In the genomic region with DNA sequence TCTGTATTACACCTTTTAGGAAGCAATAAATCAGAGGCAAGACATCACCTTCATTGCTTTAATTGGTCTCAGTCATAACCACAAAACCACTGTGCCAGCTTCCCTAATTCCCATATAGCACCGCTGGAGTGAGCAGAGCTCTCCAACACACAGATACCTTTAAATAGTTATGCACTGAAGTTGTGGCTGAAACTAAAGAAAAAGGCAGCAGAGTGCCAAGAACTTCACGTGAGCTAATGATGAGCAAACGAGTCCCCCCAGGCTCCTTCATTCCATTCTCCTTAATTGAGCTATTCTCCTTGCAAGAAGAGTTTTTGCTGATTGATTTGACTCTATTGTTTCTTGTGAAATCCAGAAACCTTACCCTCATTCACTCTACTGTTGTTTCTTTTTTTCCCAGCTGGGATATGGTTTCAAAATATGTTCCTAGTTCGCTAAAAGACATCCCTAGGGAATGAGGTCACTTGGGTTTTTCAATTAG, we compare ENCODE assay signal across 1 cellular context.
TF ChIP-seq lines count a peak whose summit lies in the region.

No MANE protein-coding gene starts in this region.

TF ChIP-seq in HEK293, 187 proteins besides CTCF, POLR2A, EP300 and RAD21 (continued from another document and continues in another):
- TF ChIP-seq, protein P1, sequence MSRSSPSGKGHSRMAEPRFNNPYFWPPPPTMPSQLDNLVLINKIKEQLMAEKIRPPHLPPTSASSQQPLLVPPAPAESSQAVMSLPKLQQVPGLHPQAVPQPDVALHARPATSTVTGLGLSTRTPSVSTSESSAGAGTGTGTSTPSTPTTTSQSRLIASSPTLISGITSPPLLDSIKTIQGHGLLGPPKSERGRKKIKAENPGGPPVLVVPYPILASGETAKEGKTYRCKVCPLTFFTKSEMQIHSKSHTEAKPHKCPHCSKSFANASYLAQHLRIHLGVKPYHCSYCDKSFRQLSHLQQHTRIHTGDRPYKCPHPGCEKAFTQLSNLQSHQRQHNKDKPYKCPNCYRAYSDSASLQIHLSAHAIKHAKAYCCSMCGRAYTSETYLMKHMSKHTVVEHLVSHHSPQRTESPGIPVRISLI (tag by site-specific recombination; IDR thresholded peaks at IDR 0.05) = peak; percentile 83; the same call in 1 of the 2 replicates
- TF ChIP-seq, protein P2, sequence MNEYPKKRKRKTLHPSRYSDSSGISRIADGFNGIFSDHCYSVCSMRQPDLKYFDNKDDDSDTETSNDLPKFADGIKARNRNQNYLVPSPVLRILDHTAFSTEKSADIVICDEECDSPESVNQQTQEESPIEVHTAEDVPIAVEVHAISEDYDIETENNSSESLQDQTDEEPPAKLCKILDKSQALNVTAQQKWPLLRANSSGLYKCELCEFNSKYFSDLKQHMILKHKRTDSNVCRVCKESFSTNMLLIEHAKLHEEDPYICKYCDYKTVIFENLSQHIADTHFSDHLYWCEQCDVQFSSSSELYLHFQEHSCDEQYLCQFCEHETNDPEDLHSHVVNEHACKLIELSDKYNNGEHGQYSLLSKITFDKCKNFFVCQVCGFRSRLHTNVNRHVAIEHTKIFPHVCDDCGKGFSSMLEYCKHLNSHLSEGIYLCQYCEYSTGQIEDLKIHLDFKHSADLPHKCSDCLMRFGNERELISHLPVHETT (tag by site-specific recombination; IDR thresholded peaks at IDR 0.05) = 0 out of 2 replicates have a peak, but pooled peaks have one; percentile 65
- TF ChIP-seq ZNF837 (tag by site-specific recombination; IDR thresholded peaks at IDR 0.05) (no peak), ZNF660 (tag by site-specific recombination; IDR thresholded peaks at IDR 0.05) (peak; percentile 67; the same call in 1 of the 2 replicates), ZNF10 (tag by site-specific recombination; IDR thresholded peaks at IDR 0.05) (peak; percentile 12; the same call in 1 of the 2 replicates), ZNF155 (tag by site-specific recombination; IDR thresholded peaks at IDR 0.05) (no peak), ZNF701 (tag by site-specific recombination; IDR thresholded peaks at IDR 0.05) (no peak), ZNF23 (tag by site-specific recombination; IDR thresholded peaks at IDR 0.05; ENCODE audit: borderline replicate concordance) (no peak), BCL11A (tag by site-specific recombination; IDR thresholded peaks at IDR 0.05; ENCODE audit: low read depth) (peak; percentile 71; the same call in 1 of the 2 replicates), ZNF677 (tag by site-specific recombination; IDR thresholded peaks at IDR 0.05) (no peak), MYNN (tag by site-specific recombination; IDR thresholded peaks at IDR 0.05; ENCODE audit: borderline replicate concordance) (no peak), ZNF76 (tag by site-specific recombination; IDR thresholded peaks at IDR 0.05; ENCODE audit: borderline replicate concordance, low read depth) (peak; percentile 39; the same call in 1 of the 2 replicates), SP2 (tag by site-specific recombination; IDR thresholded peaks at IDR 0.05) (peak; percentile 21; the same call in 1 of the 2 replicates), ZNF843 (tag by site-specific recombination; IDR thresholded peaks at IDR 0.05) (peak; percentile 79), OSR2 (tag by site-specific recombination; IDR thresholded peaks at IDR 0.05) (peak; percentile 92), ZNF561 (tag by site-specific recombination; IDR thresholded peaks at IDR 0.05; ENCODE audit: borderline replicate concordance) (peak; percentile 32; the same call in 1 of the 2 replicates), ZIC2 (tag by site-specific recombination; IDR thresholded peaks at IDR 0.05) (no peak), ZNF555 (tag by site-specific recombination; conservative IDR thresholded peaks at IDR 0.05) (no peak), GLI2 (tag by site-specific recombination; IDR thresholded peaks at IDR 0.05; ENCODE audit: borderline replicate concordance, low read depth) (peak; percentile 21; the same call in 1 of the 2 replicates), SP7 (tag by site-specific recombination; IDR thresholded peaks at IDR 0.05) (peak; percentile 85), ZBTB17 (tag by site-specific recombination; IDR thresholded peaks at IDR 0.05) (peak; percentile 66), ZNF600 (tag by site-specific recombination; IDR thresholded peaks at IDR 0.05) (peak; percentile 58), ZNF629 (tag by site-specific recombination; IDR thresholded peaks at IDR 0.05) (peak; percentile 87), ZNF558 (tag by site-specific recombination; IDR thresholded peaks at IDR 0.05) (no peak), ZNF394 (tag by site-specific recombination; IDR thresholded peaks at IDR 0.05; ENCODE audit: borderline replicate concordance) (peak; percentile 50; the same call in 1 of the 2 replicates), KLF1 (tag by site-specific recombination; IDR thresholded peaks at IDR 0.05) (no peak), KLF10 (tag by site-specific recombination; IDR thresholded peaks at IDR 0.05) (peak; percentile 78), ZNF391 (tag by site-specific recombination; IDR thresholded peaks at IDR 0.05; ENCODE audit: borderline replicate concordance, low read depth) (peak; percentile 50; the same call in 1 of the 2 replicates), ZNF184 (tag by site-specific recombination; IDR thresholded peaks at IDR 0.05) (0 out of 2 replicates have a peak, but pooled peaks have one; percentile 7), MEIS1 (CRISPR knock-in tag; IDR thresholded peaks at IDR 0.05; ENCODE audit: borderline replicate concordance) (peak; percentile 81), KLF8 (tag by site-specific recombination; IDR thresholded peaks at IDR 0.05) (peak; percentile 74; the same call in 1 of the 2 replicates), ZNF366 (tag by site-specific recombination; conservative IDR thresholded peaks at IDR 0.05) (peak; percentile 56; the same call in 1 of the 2 replicates), GLIS1 (tag by site-specific recombination; IDR thresholded peaks at IDR 0.05) (peak; percentile 77), ZNF146 (tag by site-specific recombination; IDR thresholded peaks at IDR 0.05) (peak; percentile 22; the same call in 1 of the 2 replicates), ZNF548 (tag by site-specific recombination; IDR thresholded peaks at IDR 0.05) (no peak), ZXDB (tag by site-specific recombination; IDR thresholded peaks at IDR 0.05) (peak; percentile 68), FEZF1 (tag by site-specific recombination; IDR thresholded peaks at IDR 0.05) (peak; percentile 73), WT1 (tag by site-specific recombination; IDR thresholded peaks at IDR 0.05) (peak; percentile 93), ZNF169 (tag by site-specific recombination; IDR thresholded peaks at IDR 0.05) (no peak)
- TF ChIP-seq, protein P3, sequence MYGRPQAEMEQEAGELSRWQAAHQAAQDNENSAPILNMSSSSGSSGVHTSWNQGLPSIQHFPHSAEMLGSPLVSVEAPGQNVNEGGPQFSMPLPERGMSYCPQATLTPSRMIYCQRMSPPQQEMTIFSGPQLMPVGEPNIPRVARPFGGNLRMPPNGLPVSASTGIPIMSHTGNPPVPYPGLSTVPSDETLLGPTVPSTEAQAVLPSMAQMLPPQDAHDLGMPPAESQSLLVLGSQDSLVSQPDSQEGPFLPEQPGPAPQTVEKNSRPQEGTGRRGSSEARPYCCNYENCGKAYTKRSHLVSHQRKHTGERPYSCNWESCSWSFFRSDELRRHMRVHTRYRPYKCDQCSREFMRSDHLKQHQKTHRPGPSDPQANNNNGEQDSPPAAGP (tag by site-specific recombination; IDR thresholded peaks at IDR 0.05) = no peak
- TF ChIP-seq, protein P4, sequence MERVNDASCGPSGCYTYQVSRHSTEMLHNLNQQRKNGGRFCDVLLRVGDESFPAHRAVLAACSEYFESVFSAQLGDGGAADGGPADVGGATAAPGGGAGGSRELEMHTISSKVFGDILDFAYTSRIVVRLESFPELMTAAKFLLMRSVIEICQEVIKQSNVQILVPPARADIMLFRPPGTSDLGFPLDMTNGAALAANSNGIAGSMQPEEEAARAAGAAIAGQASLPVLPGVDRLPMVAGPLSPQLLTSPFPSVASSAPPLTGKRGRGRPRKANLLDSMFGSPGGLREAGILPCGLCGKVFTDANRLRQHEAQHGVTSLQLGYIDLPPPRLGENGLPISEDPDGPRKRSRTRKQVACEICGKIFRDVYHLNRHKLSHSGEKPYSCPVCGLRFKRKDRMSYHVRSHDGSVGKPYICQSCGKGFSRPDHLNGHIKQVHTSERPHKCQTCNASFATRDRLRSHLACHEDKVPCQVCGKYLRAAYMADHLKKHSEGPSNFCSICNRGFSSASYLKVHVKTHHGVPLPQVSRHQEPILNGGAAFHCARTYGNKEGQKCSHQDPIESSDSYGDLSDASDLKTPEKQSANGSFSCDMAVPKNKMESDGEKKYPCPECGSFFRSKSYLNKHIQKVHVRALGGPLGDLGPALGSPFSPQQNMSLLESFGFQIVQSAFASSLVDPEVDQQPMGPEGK (tag by site-specific recombination; IDR thresholded peaks at IDR 0.05) = peak; percentile 54; the same call in 1 of the 2 replicates
- TF ChIP-seq, protein P5, sequence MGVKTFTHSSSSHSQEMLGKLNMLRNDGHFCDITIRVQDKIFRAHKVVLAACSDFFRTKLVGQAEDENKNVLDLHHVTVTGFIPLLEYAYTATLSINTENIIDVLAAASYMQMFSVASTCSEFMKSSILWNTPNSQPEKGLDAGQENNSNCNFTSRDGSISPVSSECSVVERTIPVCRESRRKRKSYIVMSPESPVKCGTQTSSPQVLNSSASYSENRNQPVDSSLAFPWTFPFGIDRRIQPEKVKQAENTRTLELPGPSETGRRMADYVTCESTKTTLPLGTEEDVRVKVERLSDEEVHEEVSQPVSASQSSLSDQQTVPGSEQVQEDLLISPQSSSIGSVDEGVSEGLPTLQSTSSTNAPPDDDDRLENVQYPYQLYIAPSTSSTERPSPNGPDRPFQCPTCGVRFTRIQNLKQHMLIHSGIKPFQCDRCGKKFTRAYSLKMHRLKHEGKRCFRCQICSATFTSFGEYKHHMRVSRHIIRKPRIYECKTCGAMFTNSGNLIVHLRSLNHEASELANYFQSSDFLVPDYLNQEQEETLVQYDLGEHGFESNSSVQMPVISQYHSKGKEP (tag by site-specific recombination; IDR thresholded peaks at IDR 0.05) = peak; percentile 73
- TF ChIP-seq, protein P6, sequence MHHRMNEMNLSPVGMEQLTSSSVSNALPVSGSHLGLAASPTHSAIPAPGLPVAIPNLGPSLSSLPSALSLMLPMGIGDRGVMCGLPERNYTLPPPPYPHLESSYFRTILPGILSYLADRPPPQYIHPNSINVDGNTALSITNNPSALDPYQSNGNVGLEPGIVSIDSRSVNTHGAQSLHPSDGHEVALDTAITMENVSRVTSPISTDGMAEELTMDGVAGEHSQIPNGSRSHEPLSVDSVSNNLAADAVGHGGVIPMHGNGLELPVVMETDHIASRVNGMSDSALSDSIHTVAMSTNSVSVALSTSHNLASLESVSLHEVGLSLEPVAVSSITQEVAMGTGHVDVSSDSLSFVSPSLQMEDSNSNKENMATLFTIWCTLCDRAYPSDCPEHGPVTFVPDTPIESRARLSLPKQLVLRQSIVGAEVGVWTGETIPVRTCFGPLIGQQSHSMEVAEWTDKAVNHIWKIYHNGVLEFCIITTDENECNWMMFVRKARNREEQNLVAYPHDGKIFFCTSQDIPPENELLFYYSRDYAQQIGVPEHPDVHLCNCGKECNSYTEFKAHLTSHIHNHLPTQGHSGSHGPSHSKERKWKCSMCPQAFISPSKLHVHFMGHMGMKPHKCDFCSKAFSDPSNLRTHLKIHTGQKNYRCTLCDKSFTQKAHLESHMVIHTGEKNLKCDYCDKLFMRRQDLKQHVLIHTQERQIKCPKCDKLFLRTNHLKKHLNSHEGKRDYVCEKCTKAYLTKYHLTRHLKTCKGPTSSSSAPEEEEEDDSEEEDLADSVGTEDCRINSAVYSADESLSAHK (tag by site-specific recombination; IDR thresholded peaks at IDR 0.05) = peak; percentile 65
- TF ChIP-seq, protein P7, sequence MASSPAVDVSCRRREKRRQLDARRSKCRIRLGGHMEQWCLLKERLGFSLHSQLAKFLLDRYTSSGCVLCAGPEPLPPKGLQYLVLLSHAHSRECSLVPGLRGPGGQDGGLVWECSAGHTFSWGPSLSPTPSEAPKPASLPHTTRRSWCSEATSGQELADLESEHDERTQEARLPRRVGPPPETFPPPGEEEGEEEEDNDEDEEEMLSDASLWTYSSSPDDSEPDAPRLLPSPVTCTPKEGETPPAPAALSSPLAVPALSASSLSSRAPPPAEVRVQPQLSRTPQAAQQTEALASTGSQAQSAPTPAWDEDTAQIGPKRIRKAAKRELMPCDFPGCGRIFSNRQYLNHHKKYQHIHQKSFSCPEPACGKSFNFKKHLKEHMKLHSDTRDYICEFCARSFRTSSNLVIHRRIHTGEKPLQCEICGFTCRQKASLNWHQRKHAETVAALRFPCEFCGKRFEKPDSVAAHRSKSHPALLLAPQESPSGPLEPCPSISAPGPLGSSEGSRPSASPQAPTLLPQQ (tag by site-specific recombination; IDR thresholded peaks at IDR 0.05) = 0 out of 2 replicates have a peak, but pooled peaks have one; percentile 15
- TF ChIP-seq, protein P8, sequence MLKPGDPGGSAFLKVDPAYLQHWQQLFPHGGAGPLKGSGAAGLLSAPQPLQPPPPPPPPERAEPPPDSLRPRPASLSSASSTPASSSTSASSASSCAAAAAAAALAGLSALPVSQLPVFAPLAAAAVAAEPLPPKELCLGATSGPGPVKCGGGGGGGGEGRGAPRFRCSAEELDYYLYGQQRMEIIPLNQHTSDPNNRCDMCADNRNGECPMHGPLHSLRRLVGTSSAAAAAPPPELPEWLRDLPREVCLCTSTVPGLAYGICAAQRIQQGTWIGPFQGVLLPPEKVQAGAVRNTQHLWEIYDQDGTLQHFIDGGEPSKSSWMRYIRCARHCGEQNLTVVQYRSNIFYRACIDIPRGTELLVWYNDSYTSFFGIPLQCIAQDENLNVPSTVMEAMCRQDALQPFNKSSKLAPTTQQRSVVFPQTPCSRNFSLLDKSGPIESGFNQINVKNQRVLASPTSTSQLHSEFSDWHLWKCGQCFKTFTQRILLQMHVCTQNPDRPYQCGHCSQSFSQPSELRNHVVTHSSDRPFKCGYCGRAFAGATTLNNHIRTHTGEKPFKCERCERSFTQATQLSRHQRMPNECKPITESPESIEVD (tag by site-specific recombination; IDR thresholded peaks at IDR 0.05) = peak; percentile 89
- TF ChIP-seq, protein P9, sequence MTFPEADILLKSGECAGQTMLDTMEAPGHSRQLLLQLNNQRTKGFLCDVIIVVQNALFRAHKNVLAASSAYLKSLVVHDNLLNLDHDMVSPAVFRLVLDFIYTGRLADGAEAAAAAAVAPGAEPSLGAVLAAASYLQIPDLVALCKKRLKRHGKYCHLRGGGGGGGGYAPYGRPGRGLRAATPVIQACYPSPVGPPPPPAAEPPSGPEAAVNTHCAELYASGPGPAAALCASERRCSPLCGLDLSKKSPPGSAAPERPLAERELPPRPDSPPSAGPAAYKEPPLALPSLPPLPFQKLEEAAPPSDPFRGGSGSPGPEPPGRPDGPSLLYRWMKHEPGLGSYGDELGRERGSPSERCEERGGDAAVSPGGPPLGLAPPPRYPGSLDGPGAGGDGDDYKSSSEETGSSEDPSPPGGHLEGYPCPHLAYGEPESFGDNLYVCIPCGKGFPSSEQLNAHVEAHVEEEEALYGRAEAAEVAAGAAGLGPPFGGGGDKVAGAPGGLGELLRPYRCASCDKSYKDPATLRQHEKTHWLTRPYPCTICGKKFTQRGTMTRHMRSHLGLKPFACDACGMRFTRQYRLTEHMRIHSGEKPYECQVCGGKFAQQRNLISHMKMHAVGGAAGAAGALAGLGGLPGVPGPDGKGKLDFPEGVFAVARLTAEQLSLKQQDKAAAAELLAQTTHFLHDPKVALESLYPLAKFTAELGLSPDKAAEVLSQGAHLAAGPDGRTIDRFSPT (tag by site-specific recombination; IDR thresholded peaks at IDR 0.05) = peak; percentile 44; the same call in 1 of the 2 replicates
